ENCODE assay signal across 19 cellular contexts in genomic region chr10:93447019-93447418, GRCh38. TPM values are rescaled to one million over a fixed set of nuclear protein-coding genes. Genes with fewer than 3 reads are reported as not detected.
A peak's percentile ranks its signal among the peaks of the same experiment; 100 is the strongest.
DNase-seq lines count a peak whose midpoint lies in the region; ATAC-seq and TF ChIP-seq lines count a peak whose summit lies in the region.
"Had no signal": no experiment of that assay in that cellular context is flagged by ENCODE, and none has a peak within 500 bp of the region (broad histone marks: within the 10 kb centered on the region; RNA-seq: fewer than 3 reads in every experiment).

No MANE protein-coding gene starts in this region.

- CTCF ChIA-PET in Calu3 (lab: Charles Lee), result interaction anchor here (0.7 to 2.1 kb wide), 3 partner anchors 10 to 11 kb away, joined by 3 to 7 read pairs (median 6); no protein-coding TSS in a partner anchor

- H3K27ac Mint-ChIP-seq in Calu3 (ENCODE audit: unreplicated experiment), result peak overlapping the region; percentile 85
- H3K27ac Mint-ChIP-seq: stimulated activated effector memory CD8-positive, alpha-beta T cell treated with anti-CD3 and anti-CD28 coated beads, Interleukin-12 subunit alpha, Interleukin-12 subunit beta, amount 100 ng/mL, for 72 hours; T-helper 1 cell treated with Interleukin-12 subunit alpha and Interleukin-12 subunit beta and Interleukin-4 antibody, amounts not matched to agents 30 μg/mL and 1 μg/mL, for 36 hours had no signal

- H3K36me3 ChIP-seq in body of pancreas (replicated peaks in 1 of 2; ENCODE audit: insufficient read depth in 1 of 2, low read depth in 2 of 2), result no peaks in the 10 kb centered on the region
- H3K36me3 ChIP-seq in hepatocyte (replicated peaks; ENCODE audit: insufficient read depth, low read depth), result no peaks in the 10 kb centered on the region
- H3K36me3 ChIP-seq in rectal smooth muscle tissue (ENCODE audit: control insufficient read depth, insufficient read depth, low read length), result peaks cover 5% of the 10 kb centered on the region
- H3K36me3 ChIP-seq in SJCRH30, result no peaks in the 10 kb centered on the region
- H3K36me3 ChIP-seq: WERI-Rb-1 had no signal

- H3K4me2 ChIP-seq in hepatocyte, result no peak overlapping the region

- no peaks in the 10 kb centered on the region for H3K9me2 ChIP-seq in hepatocyte (replicated peaks; ENCODE audit: insufficient read depth)

- H2AFZ ChIP-seq in hepatocyte, result no peak overlapping the region

- H3K27ac ChIP-seq in body of pancreas (peak overlapping the region in 3 of 4 donors; percentile 80 to 90 (median 88)), hepatocyte (peak overlapping the region; percentile 94), rectal smooth muscle tissue (ENCODE audit: low read depth, low read length) (peak overlapping the region; percentile 99), SJCRH30 (no peak overlapping the region)
- H3K27ac ChIP-seq: WERI-Rb-1 had no signal

- intact Hi-C loops in Calu3 (cut with micrococcal nuclease; ENCODE audit: unreplicated experiment), result no loop called here
- intact Hi-C loops in body of pancreas (cut with DNase I), result no loop called here

- H3K4me1 ChIP-seq in body of pancreas (peaks cover 37% of the 10 kb centered on the region), hepatocyte (ENCODE audit: insufficient read depth) (peaks cover 18% of the 10 kb centered on the region), rectal smooth muscle tissue (ENCODE audit: control insufficient read depth, insufficient read depth, low read length) (peaks cover 43% of the 10 kb centered on the region), SJCRH30 (peaks cover 11% of the 10 kb centered on the region)

- no peak for DNase-seq in Calu3
- no peak for DNase-seq in body of pancreas
- DNase-seq in hepatocyte (ENCODE audit: low spot score), result no peak
- no peak for DNase-seq in DMS 273 treated with DMSO at 0.1 percent for 48 hours (lab: John Stamatoyannopoulos, UW)
- no peak for DNase-seq in midbrain (lab: John Stamatoyannopoulos, UW)
- DNase-seq in SJCRH30, result no peak
- DNase-seq: activated CD8-positive, alpha-beta memory T cell treated with anti-CD3 and anti-CD28 coated beads for 24 hours; heart right ventricle; KG1; naive thymus-derived CD8-positive, alpha-beta T cell; NCI-H2029; NCI-H510A treated with DMSO at 0.1 percent for 48 hours; Right ventricle myocardium superior; stimulated activated CD4-positive, alpha-beta T cell treated with anti-CD3 and anti-CD28 coated beads, Interleukin-12 subunit alpha, Interleukin-12 subunit beta, amount 100 ng/mL, for 4 hours; WERI-Rb-1 had no signal

- H3K4me3 Mint-ChIP-seq in Calu3 (ENCODE audit: low read depth, unreplicated experiment), result no peak overlapping the region
- H3K4me3 Mint-ChIP-seq: naive thymus-derived CD8-positive, alpha-beta T cell; stimulated activated effector memory CD8-positive, alpha-beta T cell treated with anti-CD3 and anti-CD28 coated beads, Interleukin-12 subunit alpha, Interleukin-12 subunit beta, amount 100 ng/mL, for 72 hours; T-helper 1 cell treated with Interleukin-12 subunit alpha and Interleukin-12 subunit beta and Interleukin-4 antibody, amounts not matched to agents 30 μg/mL and 1 μg/mL, for 36 hours had no signal

- H3K4me1 Mint-ChIP-seq in Calu3 (ENCODE audit: low read depth, unreplicated experiment), result peaks cover 66% of the 10 kb centered on the region

- no peak overlapping the region for H3K4me3 ChIP-seq in body of pancreas
- no peak overlapping the region for H3K4me3 ChIP-seq in hepatocyte
- H3K4me3 ChIP-seq in rectal smooth muscle tissue (ENCODE audit: low read length), result no peak overlapping the region
- H3K4me3 ChIP-seq in SJCRH30, result no peak overlapping the region
- H3K4me3 ChIP-seq: heart right ventricle had no signal

- H3K27me3 ChIP-seq in body of pancreas (no peaks in the 10 kb centered on the region), hepatocyte (no peaks in the 10 kb centered on the region), rectal smooth muscle tissue (ENCODE audit: control insufficient read depth, insufficient read depth, low read length) (no peaks in the 10 kb centered on the region), SJCRH30 (no peaks in the 10 kb centered on the region)
- H3K27me3 ChIP-seq: heart right ventricle had no signal

- TF ChIP-seq CTCF in Calu3 (IDR thresholded peaks at IDR 0.05; ENCODE audit: unreplicated experiment) (no peak), body of pancreas (IDR thresholded peaks at IDR 0.05) (no peak), hepatocyte (IDR thresholded peaks at IDR 0.05; ENCODE audit: poor library complexity) (no peak)

- H3K79me2 ChIP-seq in hepatocyte, result peaks cover 6% of the 10 kb centered on the region

- ATAC-seq in body of pancreas (no peak), GM19023 (IDR thresholded peaks at IDR 0.05; ENCODE audit: unreplicated experiment) (no peak)
- ATAC-seq: heart right ventricle; naive thymus-derived CD8-positive, alpha-beta T cell; stimulated activated effector memory CD8-positive, alpha-beta T cell treated with anti-CD3 and anti-CD28 coated beads, Interleukin-12 subunit alpha, Interleukin-12 subunit beta, amount 100 ng/mL, for 72 hours had no signal

- H3K36me3 Mint-ChIP-seq in Calu3 (ENCODE audit: insufficient read depth, unreplicated experiment), result peaks cover 92% of the 10 kb centered on the region
- H3K36me3 Mint-ChIP-seq: naive thymus-derived CD8-positive, alpha-beta T cell; stimulated activated effector memory CD8-positive, alpha-beta T cell treated with anti-CD3 and anti-CD28 coated beads, Interleukin-12 subunit alpha, Interleukin-12 subunit beta, amount 100 ng/mL, for 72 hours had no signal

- BruUV-seq in Calu3 (replicated peaks; lab: Mats Ljungman, UMichigan), result no TSS peak

- no peak overlapping the region for H3K9ac ChIP-seq in rectal smooth muscle tissue (ENCODE audit: low read length)

- H3K9me3 ChIP-seq in body of pancreas, result no peaks in the 10 kb centered on the region
- no peaks in the 10 kb centered on the region for H3K9me3 ChIP-seq in hepatocyte (ENCODE audit: low read depth)
- no peaks in the 10 kb centered on the region for H3K9me3 ChIP-seq in SJCRH30 (replicated peaks)
- H3K9me3 ChIP-seq: heart right ventricle had no signal

- TF ChIP-seq POLR2A in body of pancreas (IDR thresholded peaks at IDR 0.05), result no peak

- no peaks in the 10 kb centered on the region for H3K27me3 Mint-ChIP-seq in Calu3 (ENCODE audit: unreplicated experiment)
- H3K27me3 Mint-ChIP-seq: naive thymus-derived CD8-positive, alpha-beta T cell had no signal

- H4K20me1 ChIP-seq in hepatocyte (ENCODE audit: insufficient read depth, poor library complexity, severe bottlenecking), result no peaks in the 10 kb centered on the region

- 76 to 77% methylated on average over 6 of the region's 6 CpGs for WGBS in body of pancreas, 2 donors
- WGBS in hepatocyte (ENCODE audit: low lambda C conversion rate, missing lambda C conversion rate), result 53% methylated on average over 6 of the region's 6 CpGs

- H3K9me3 Mint-ChIP-seq in Calu3 (ENCODE audit: low read depth, unreplicated experiment), result peaks cover 2% of the 10 kb centered on the region
- H3K9me3 Mint-ChIP-seq: naive thymus-derived CD8-positive, alpha-beta T cell; stimulated activated effector memory CD8-positive, alpha-beta T cell treated with anti-CD3 and anti-CD28 coated beads, Interleukin-12 subunit alpha, Interleukin-12 subunit beta, amount 100 ng/mL, for 72 hours; T-helper 1 cell treated with Interleukin-12 subunit alpha and Interleukin-12 subunit beta and Interleukin-4 antibody, amounts not matched to agents 30 μg/mL and 1 μg/mL, for 36 hours had no signal

RNA-seq across cellular contexts. Expression of gene MYOF, which starts 35.1 kb away (rescaled TPM):
- total RNA-seq in Calu3 (2022) (468 and 474 TPM in 2 replicates), body of pancreas (10 to 100 TPM; 21.1 to 25.7 TPM), hepatocyte (41.8 and 47.9 TPM in 2 replicates)
- 16.6 and 28.0 TPM in 2 replicates for polyA plus RNA-seq in hepatocyte
- total RNA-seq in SJCRH30 (2014; rRNA removed; shearing (Covaris generic)), result 4.2 and 4.6 TPM in 2 replicates
- polyA plus RNA-seq: naive thymus-derived CD8-positive, alpha-beta T cell had no signal

RNA-seq across cellular contexts. Expression of gene CEP55, which starts 49.4 kb away (rescaled TPM):
- total RNA-seq in Calu3 (2022) (46.9 and 52.2 TPM in 2 replicates), body of pancreas (not detected), hepatocyte (3.6 and 4.0 TPM in 2 replicates)
- 5.4 and 5.9 TPM in 2 replicates for polyA plus RNA-seq in hepatocyte
- total RNA-seq in SJCRH30 (2014; rRNA removed; shearing (Covaris generic)), result 43.2 and 49.4 TPM in 2 replicates
- total RNA-seq: naive thymus-derived CD8-positive, alpha-beta T cell had no signal
- polyA plus RNA-seq: naive thymus-derived CD8-positive, alpha-beta T cell had no signal
